8 cellular contexts compared by ENCODE assay signal in genomic region chr17:19387921-19388521, GRCh38. TPM values are rescaled to one million over a fixed set of nuclear protein-coding genes. Genes with fewer than 3 reads are reported as not detected.
DNase-seq lines count a peak whose midpoint lies in the region; ATAC-seq and TF ChIP-seq lines count a peak whose summit lies in the region.

No MANE protein-coding gene starts in this region.

- peaks cover 6% of the 10 kb centered on the region for H3K36me3 ChIP-seq in thymus (ENCODE audit: control insufficient read depth, insufficient read depth)

- H3K27ac ChIP-seq in layer of hippocampus (ENCODE audit: low read depth, low read length) (peak overlapping the region; percentile 49), thymus (ENCODE audit: low read depth) (peak overlapping the region; percentile 53), foreskin keratinocyte (no peak overlapping the region)

- H3K9me3 ChIP-seq in thymus (ENCODE audit: control insufficient read depth) = no peaks in the 10 kb centered on the region

- TF ChIP-seq CTCF in foreskin keratinocyte (conservative IDR thresholded peaks at IDR 0.05) = no peak

- H3K4me3 ChIP-seq in thymus (ENCODE audit: low read length) = no peak overlapping the region

- peaks cover 30% of the 10 kb centered on the region for H3K4me1 ChIP-seq in thymus (ENCODE audit: control insufficient read depth, insufficient read depth, low read length)
- peaks cover 5% of the 10 kb centered on the region for H3K4me1 ChIP-seq in foreskin keratinocyte

- H3K27me3 ChIP-seq in layer of hippocampus (ENCODE audit: control insufficient read depth, insufficient read depth, low read length) (no peaks in the 10 kb centered on the region), thymus (ENCODE audit: control insufficient read depth, insufficient read depth) (no peaks in the 10 kb centered on the region), foreskin keratinocyte (peaks cover 2% of the 10 kb centered on the region)

- 98% methylated on average over 2 of the region's 2 CpGs for WGBS in thymus

- no peak for ATAC-seq in foreskin keratinocyte

- DNase-seq in LoVo (ENCODE audit: low spot score) (peak; percentile 55), T47D (ENCODE audit: low read depth in 1 of 2, low spot score in 1 of 2) (peak; percentile 48 to 78), foreskin keratinocyte (no peak), NCI-H1048 (lab: John Stamatoyannopoulos, UW) (no peak), NCI-H146 treated with DMSO at 0.1 percent for 48 hours (lab: John Stamatoyannopoulos, UW; ENCODE audit: unreplicated experiment) (no peak), NAMALWA (ENCODE audit: low spot score) (no peak)

- in situ Hi-C loops in T47D (cut with HindIII; ENCODE audit: low pct_unique_long_range_greater_than_20kb, low sequenced_read_pairs) = no loop called here

RNA-seq across cellular contexts. Expression of gene MFAP4, which starts 1.0 kb away (rescaled TPM):
- polyA plus RNA-seq in thymus (10.2 TPM), foreskin keratinocyte (not detected in 2 replicates)
- not detected in 2 replicates for total RNA-seq in foreskin keratinocyte

RNA-seq across cellular contexts. Expression of gene MAPK7, which starts 9.7 kb away (rescaled TPM):
- polyA plus RNA-seq in thymus = 13.7 TPM
- total RNA-seq in foreskin keratinocyte = 12.3 and 13.5 TPM in 2 replicates
- polyA plus RNA-seq in foreskin keratinocyte = 11.8 TPM in 2 replicates

RNA-seq across cellular contexts. Expression of gene RNF112, which starts 23.0 kb away (rescaled TPM):
- polyA plus RNA-seq in thymus = 0.98 TPM
- 0.07 and 0.14 TPM in 2 replicates for total RNA-seq in foreskin keratinocyte
- polyA plus RNA-seq in foreskin keratinocyte = 0.04 and 0.07 TPM in 2 replicates

RNA-seq across cellular contexts. Expression of gene B9D1, which starts 25.5 kb away (rescaled TPM):
- polyA plus RNA-seq in thymus = 6.4 TPM
- total RNA-seq in foreskin keratinocyte = 32.6 and 34.7 TPM in 2 replicates
- 46.6 and 52.2 TPM in 2 replicates for polyA plus RNA-seq in foreskin keratinocyte

Comparison
In these comparisons a context has a peak if more than half of its experiments do, and no peak if none do; other contexts are left out.
1. DNase-seq: peak in LoVo (single experiment) and T47D (2 of 2); none in foreskin keratinocyte (0 of 2), NCI-H1048 (single experiment), NCI-H146 treated with DMSO at 0.1 percent for 48 hours (single experiment) and NAMALWA (single experiment).
2. RNA of gene MFAP4, which starts 1.0 kb away (polyA plus RNA-seq): 10.2 TPM in thymus (single experiment); not detected in foreskin keratinocyte; every median in the first group is over 10 times any median in the second.